24 cellular contexts compared by ENCODE assay signal in the genomic region with DNA sequence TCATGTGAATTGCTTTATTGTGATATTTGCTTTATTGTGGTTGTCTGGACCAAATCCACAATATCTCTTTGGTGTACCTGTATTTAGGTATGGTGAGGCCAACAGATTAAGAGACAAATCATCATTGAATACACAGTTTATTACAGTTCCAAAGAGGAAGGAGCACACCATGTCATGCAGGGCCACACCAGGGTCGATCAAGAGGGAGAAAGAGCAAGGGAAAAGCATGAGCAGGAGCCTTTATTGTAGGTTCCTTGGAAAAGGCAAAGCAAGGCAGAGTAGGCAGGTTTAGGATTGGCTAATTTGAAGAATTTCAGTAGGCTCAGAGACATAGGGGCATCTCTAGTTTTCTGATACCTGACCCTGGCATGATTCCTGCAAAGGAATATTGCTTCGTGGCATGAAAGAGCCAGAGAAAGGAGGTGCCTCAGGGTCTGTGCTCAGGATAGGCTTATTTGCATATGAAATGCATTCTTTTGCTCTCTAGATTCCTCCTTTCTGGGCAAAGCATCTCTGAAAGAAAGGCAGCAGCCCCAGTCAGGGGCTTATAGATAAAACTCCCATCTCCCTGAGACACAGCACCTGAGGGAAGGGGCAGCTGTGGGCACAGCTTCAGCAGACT.
"Had no signal": no experiment of that assay in that cellular context is flagged by ENCODE, and none has a peak within 500 bp of the region (broad histone marks: within the 10 kb centered on the region; RNA-seq: fewer than 3 reads in every experiment).

No MANE protein-coding gene starts in this region.

- H3K4me1 Mint-ChIP-seq: naive thymus-derived CD4-positive, alpha-beta T cell; nephron progenitor cell; stimulated activated naive B cell treated with anti-CD40 and anti-IgM and Interleukin-4, amounts not matched to agents 10 μg/mL and 1 μg/mL and 100 μg/mL, for 72 hours; stimulated activated naive CD8-positive, alpha-beta T cell treated with anti-CD3 and anti-CD28 coated beads, Interleukin-15, amount 100 ng/mL, for 72 hours had no signal

- H3K27ac Mint-ChIP-seq: naive thymus-derived CD4-positive, alpha-beta T cell; nephron progenitor cell; stimulated activated naive B cell treated with anti-CD40 and anti-IgM and Interleukin-4, amounts not matched to agents 10 μg/mL and 1 μg/mL and 100 μg/mL, for 72 hours; stimulated activated naive CD8-positive, alpha-beta T cell treated with anti-CD3 and anti-CD28 coated beads, Interleukin-15, amount 100 ng/mL, for 72 hours had no signal

- H3K27me3 Mint-ChIP-seq: naive thymus-derived CD4-positive, alpha-beta T cell; stimulated activated naive CD8-positive, alpha-beta T cell treated with anti-CD3 and anti-CD28 coated beads, Interleukin-15, amount 100 ng/mL, for 72 hours had no signal

- ATAC-seq: esophagus mucosa; heart right ventricle; left colon; left ventricle myocardium superior; naive thymus-derived CD4-positive, alpha-beta T cell; sciatic nerve; stimulated activated naive B cell treated with anti-CD40 and anti-IgM and Interleukin-4, amounts not matched to agents 10 μg/mL and 1 μg/mL and 100 μg/mL, for 72 hours; stimulated activated naive CD8-positive, alpha-beta T cell treated with anti-CD3 and anti-CD28 coated beads, Interleukin-15, amount 100 ng/mL, for 72 hours; upper lobe of right lung had no signal

- H3K4me1 ChIP-seq: heart right ventricle, spleen, testis, tibial nerve, upper lobe of right lung, vagina had no signal

- FAIRE-seq: endometrium, frontal cortex, kidney had no signal

- H3K27me3 ChIP-seq: dorsolateral prefrontal cortex, heart right ventricle, spleen, testis, tibial nerve, upper lobe of right lung, vagina had no signal

- H3K36me3 ChIP-seq: heart right ventricle, spleen, tibial nerve, upper lobe of right lung, vagina had no signal

- DNase-seq: cortex of kidney; dorsolateral prefrontal cortex; effector CD8-positive, alpha-beta T cell; heart right ventricle; kidney; left colon; left ventricle myocardium superior; naive thymus-derived CD4-positive, alpha-beta T cell; nephron progenitor cell; posterior cingulate gyrus; spleen; stimulated activated CD4-positive, alpha-beta T cell treated with anti-CD3 and anti-CD28 coated beads, Interleukin-15, amount 100 ng/mL, for 24 hours; stimulated activated CD4-positive, alpha-beta T cell treated with anti-CD3 and anti-CD28 coated beads, Interleukin-1b, Interleukin-23, amount 100 ng/mL, for 48 hours; stimulated activated CD4-positive, alpha-beta T cell treated with anti-CD3 and anti-CD28 coated beads, Interleukin-4, amount 100 ng/mL, for 4 hours; stimulated activated naive B cell treated with anti-CD40 and anti-IgM and Interleukin-4, amounts not matched to agents 10 μg/mL and 1 μg/mL and 100 μg/mL, for 72 hours; stimulated activated naive CD8-positive, alpha-beta T cell treated with anti-CD3 and anti-CD28 coated beads, Interleukin-15, amount 100 ng/mL, for 72 hours; testis; upper lobe of right lung had no signal

- H3K4me3 Mint-ChIP-seq: naive thymus-derived CD4-positive, alpha-beta T cell; nephron progenitor cell; stimulated activated naive B cell treated with anti-CD40 and anti-IgM and Interleukin-4, amounts not matched to agents 10 μg/mL and 1 μg/mL and 100 μg/mL, for 72 hours; stimulated activated naive CD8-positive, alpha-beta T cell treated with anti-CD3 and anti-CD28 coated beads, Interleukin-15, amount 100 ng/mL, for 72 hours had no signal

- H3K27ac ChIP-seq: dorsolateral prefrontal cortex, heart right ventricle, spleen, testis, tibial nerve, upper lobe of right lung, vagina had no signal

- H3K4me3 ChIP-seq: dorsolateral prefrontal cortex, heart right ventricle, spleen, testis, tibial nerve, upper lobe of right lung, vagina had no signal

- H3K9me3 ChIP-seq: testis, upper lobe of right lung had no signal
